In the genomic region with DNA sequence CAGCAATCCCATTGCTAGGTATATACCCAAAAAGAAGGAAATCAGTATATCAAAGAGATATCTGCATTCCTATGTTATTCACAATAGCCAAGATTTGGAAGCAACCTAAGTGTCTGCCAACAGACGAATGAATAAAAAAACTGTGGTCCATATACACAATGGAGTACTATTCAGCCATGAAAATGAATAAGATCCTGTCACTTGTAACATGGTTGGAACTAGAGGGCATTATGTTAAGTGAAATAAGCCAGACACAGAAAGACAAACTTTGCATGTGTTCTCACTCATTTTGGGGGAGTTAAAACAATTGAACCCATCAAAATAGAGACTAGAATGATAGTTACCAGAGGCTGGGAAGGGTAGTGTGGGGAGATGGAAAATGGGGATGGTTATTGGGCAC, we compare ENCODE assay signal across 29 cellular contexts.
"Had no signal": no experiment of that assay in that cellular context is flagged by ENCODE, and none has a peak within 500 bp of the region (broad histone marks: within the 10 kb centered on the region; RNA-seq: fewer than 3 reads in every experiment).

No MANE protein-coding gene starts in this region.

- DNase-seq: stimulated activated CD4-positive, alpha-beta T cell treated with anti-CD3 and anti-CD28 coated beads, Interleukin-2, amount 100 ng/mL, for 48 hours; stimulated activated CD4-positive, alpha-beta T cell treated with anti-CD3 and anti-CD28 coated beads, Interleukin-4, amount 100 ng/mL, for 1 hour; stimulated activated CD4-positive, alpha-beta T cell treated with anti-CD3 and anti-CD28 coated beads, Interleukin-4, amount 100 ng/mL, for 24 hours; stimulated activated CD4-positive, alpha-beta T cell treated with anti-CD3 and anti-CD28 coated beads, Interleukin-4, amount 100 ng/mL, for 4 hours; stimulated activated CD8-positive, alpha-beta memory T cell treated with anti-CD3 and anti-CD28 coated beads, Interleukin-4, amount 100 ng/mL, for 48 hours; stimulated activated naive B cell treated with anti-CD40 and anti-IgM and Interleukin-4, amounts not matched to agents 10 μg/mL and 1 μg/mL and 100 μg/mL, for 72 hours; stimulated activated naive CD4-positive, alpha-beta T cell; stimulated activated naive CD4-positive, alpha-beta T cell treated with Interleukin-2 at 50 U/mL for 16 hours; stimulated activated naive CD8-positive, alpha-beta T cell treated with anti-CD3 and anti-CD28 coated beads, Interleukin-15, amount 100 ng/mL, for 72 hours; stimulated activated naive CD8-positive, alpha-beta T cell treated with anti-CD3 and anti-CD28 coated beads, Interleukin-15, Interleukin-2, amounts not matched to agents 100 U/mL and 50 U/mL, for 24 hours; stomach; substantia nigra; testis; thyroid gland; tibial artery; transverse colon; trophoblast cell; upper lobe of left lung; upper lobe of right lung; uterus had no signal

- H3K27ac Mint-ChIP-seq: stimulated activated effector memory CD8-positive, alpha-beta T cell treated with anti-CD3 and anti-CD28 coated beads, Interleukin-12 subunit alpha, Interleukin-12 subunit beta, amount 100 ng/mL, for 72 hours; stimulated activated memory B cell treated with anti-CD40 and anti-IgM and Interleukin-4, amounts not matched to agents 10 μg/mL and 1 μg/mL and 100 μg/mL, for 72 hours; stimulated activated naive B cell treated with anti-CD40 and anti-IgM and Interleukin-4, amounts not matched to agents 10 μg/mL and 1 μg/mL and 100 μg/mL, for 72 hours; stimulated activated naive CD8-positive, alpha-beta T cell treated with anti-CD3 and anti-CD28 coated beads, Interleukin-15, amount 100 ng/mL, for 72 hours; stimulated activated naive CD8-positive, alpha-beta T cell treated with anti-CD3 and anti-CD28 coated beads, Interleukin-15, Interleukin-2, amounts not matched to agents 100 ng/mL and 50 ng/mL, for 24 hours; type B pancreatic cell had no signal

- H3K4me1 Mint-ChIP-seq: stimulated activated effector memory CD8-positive, alpha-beta T cell treated with anti-CD3 and anti-CD28 coated beads, Interleukin-12 subunit alpha, Interleukin-12 subunit beta, amount 100 ng/mL, for 72 hours; stimulated activated naive CD8-positive, alpha-beta T cell treated with anti-CD3 and anti-CD28 coated beads, Interleukin-15, amount 100 ng/mL, for 72 hours had no signal

- H3K4me3 ChIP-seq: stomach, suprapubic skin, testis, thoracic aorta, thyroid gland, tibial artery, tibial nerve, transverse colon, upper lobe of left lung, upper lobe of right lung, uterus, vagina had no signal

- H3K27me3 ChIP-seq: suprapubic skin, testis, thyroid gland, tibial artery, transverse colon, upper lobe of left lung, upper lobe of right lung, uterus, vagina had no signal

- H3K9me3 ChIP-seq: stomach, suprapubic skin, testis, thoracic aorta, thyroid gland, tibial artery, tibial nerve, transverse colon, upper lobe of left lung, upper lobe of right lung, uterus, vagina had no signal

- H3K4me1 ChIP-seq: suprapubic skin, upper lobe of left lung, upper lobe of right lung, uterus, vagina had no signal

- H3K36me3 Mint-ChIP-seq: stimulated activated effector memory CD8-positive, alpha-beta T cell treated with anti-CD3 and anti-CD28 coated beads, Interleukin-12 subunit alpha, Interleukin-12 subunit beta, amount 100 ng/mL, for 72 hours; stimulated activated memory B cell treated with anti-CD40 and anti-IgM and Interleukin-4, amounts not matched to agents 10 μg/mL and 1 μg/mL and 100 μg/mL, for 72 hours; stimulated activated naive B cell treated with anti-CD40 and anti-IgM and Interleukin-4, amounts not matched to agents 10 μg/mL and 1 μg/mL and 100 μg/mL, for 72 hours; type B pancreatic cell had no signal

- H3K4me3 Mint-ChIP-seq: stimulated activated effector memory CD8-positive, alpha-beta T cell treated with anti-CD3 and anti-CD28 coated beads, Interleukin-12 subunit alpha, Interleukin-12 subunit beta, amount 100 ng/mL, for 72 hours; stimulated activated memory B cell treated with anti-CD40 and anti-IgM and Interleukin-4, amounts not matched to agents 10 μg/mL and 1 μg/mL and 100 μg/mL, for 72 hours; stimulated activated naive B cell treated with anti-CD40 and anti-IgM and Interleukin-4, amounts not matched to agents 10 μg/mL and 1 μg/mL and 100 μg/mL, for 72 hours; stimulated activated naive CD8-positive, alpha-beta T cell treated with anti-CD3 and anti-CD28 coated beads, Interleukin-15, amount 100 ng/mL, for 72 hours; stimulated activated naive CD8-positive, alpha-beta T cell treated with anti-CD3 and anti-CD28 coated beads, Interleukin-15, Interleukin-2, amounts not matched to agents 100 ng/mL and 50 ng/mL, for 24 hours; type B pancreatic cell had no signal

- FAIRE-seq: urothelium cell line had no signal

- H3K9me3 Mint-ChIP-seq: stimulated activated effector memory CD8-positive, alpha-beta T cell treated with anti-CD3 and anti-CD28 coated beads, Interleukin-12 subunit alpha, Interleukin-12 subunit beta, amount 100 ng/mL, for 72 hours; stimulated activated memory B cell treated with anti-CD40 and anti-IgM and Interleukin-4, amounts not matched to agents 10 μg/mL and 1 μg/mL and 100 μg/mL, for 72 hours; stimulated activated naive B cell treated with anti-CD40 and anti-IgM and Interleukin-4, amounts not matched to agents 10 μg/mL and 1 μg/mL and 100 μg/mL, for 72 hours; stimulated activated naive CD8-positive, alpha-beta T cell treated with anti-CD3 and anti-CD28 coated beads, Interleukin-15, amount 100 ng/mL, for 72 hours; stimulated activated naive CD8-positive, alpha-beta T cell treated with anti-CD3 and anti-CD28 coated beads, Interleukin-15, Interleukin-2, amounts not matched to agents 100 ng/mL and 50 ng/mL, for 24 hours; type B pancreatic cell had no signal

- H3K27ac ChIP-seq: stomach, suprapubic skin, thoracic aorta, thyroid gland, tibial nerve, transverse colon, upper lobe of left lung, upper lobe of right lung, uterus, vagina had no signal

- H3K36me3 ChIP-seq: stomach, suprapubic skin, thoracic aorta, thyroid gland, tibial artery, tibial nerve, transverse colon, upper lobe of left lung, upper lobe of right lung, uterus, vagina had no signal

- ATAC-seq: stimulated activated effector memory CD8-positive, alpha-beta T cell treated with anti-CD3 and anti-CD28 coated beads, Interleukin-12 subunit alpha, Interleukin-12 subunit beta, amount 100 ng/mL, for 72 hours; stimulated activated memory B cell treated with anti-CD40 and anti-IgM and Interleukin-4, amounts not matched to agents 10 μg/mL and 1 μg/mL and 100 μg/mL, for 72 hours; stimulated activated naive B cell treated with anti-CD40 and anti-IgM and Interleukin-4, amounts not matched to agents 10 μg/mL and 1 μg/mL and 100 μg/mL, for 72 hours; stimulated activated naive CD8-positive, alpha-beta T cell treated with anti-CD3 and anti-CD28 coated beads, Interleukin-15, amount 100 ng/mL, for 72 hours; stimulated activated naive CD8-positive, alpha-beta T cell treated with anti-CD3 and anti-CD28 coated beads, Interleukin-15, Interleukin-2, amounts not matched to agents 100 U/mL and 50 U/mL, for 24 hours; upper lobe of right lung had no signal
